ENCODE assay signal across 8 cellular contexts in the genomic region with DNA sequence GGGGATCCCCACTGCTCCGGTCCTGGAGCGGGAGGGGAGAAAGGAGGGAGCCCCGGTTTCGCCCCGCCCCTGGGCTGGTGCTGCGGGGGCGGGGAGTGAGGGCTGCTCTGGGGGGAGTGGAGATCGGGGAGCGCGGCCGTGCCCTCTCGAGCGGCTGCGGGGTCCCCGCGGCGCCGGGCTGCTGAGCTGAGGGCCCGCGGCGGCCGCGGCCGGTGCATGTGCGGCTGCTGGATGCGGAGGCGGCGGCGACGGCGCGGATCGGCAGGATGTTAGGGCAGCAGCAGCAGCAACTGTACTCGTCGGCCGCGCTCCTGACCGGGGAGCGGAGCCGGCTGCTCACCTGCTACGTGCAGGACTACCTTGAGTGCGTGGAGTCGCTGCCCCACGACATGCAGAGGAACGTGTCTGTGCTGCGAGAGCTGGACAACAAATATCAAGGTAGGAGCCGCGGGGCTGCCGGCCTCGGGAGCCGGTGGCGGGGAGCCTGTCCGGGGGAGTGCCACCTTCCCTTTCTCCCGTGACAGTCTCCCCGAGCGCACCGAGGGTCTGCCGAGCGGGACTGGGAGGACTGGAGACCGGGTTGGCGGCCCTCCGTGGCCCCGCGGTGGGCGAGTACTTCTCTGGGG. TPM values are rescaled to one million over a fixed set of nuclear protein-coding genes. Genes with fewer than 3 reads are reported as not detected.
DNase-seq lines count a peak whose midpoint lies in the region; ATAC-seq and TF ChIP-seq lines count a peak whose summit lies in the region.

A gene with protein sequence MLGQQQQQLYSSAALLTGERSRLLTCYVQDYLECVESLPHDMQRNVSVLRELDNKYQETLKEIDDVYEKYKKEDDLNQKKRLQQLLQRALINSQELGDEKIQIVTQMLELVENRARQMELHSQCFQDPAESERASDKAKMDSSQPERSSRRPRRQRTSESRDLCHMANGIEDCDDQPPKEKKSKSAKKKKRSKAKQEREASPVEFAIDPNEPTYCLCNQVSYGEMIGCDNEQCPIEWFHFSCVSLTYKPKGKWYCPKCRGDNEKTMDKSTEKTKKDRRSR (plus strand): TSS at position 129 of the 626 bp plus-strand sequence. CDS start 138 bp downstream, at position 267.

- H2AFZ ChIP-seq in neuron (ENCODE audit: low read depth, low read length): peak within 1 kb of the TSS; percentile 98

- H3K27ac ChIP-seq in C4-2B: peak within 1 kb of the TSS; percentile 85

- no peaks in the 10 kb centered on the region for H3K27me3 ChIP-seq in neuron (ENCODE audit: insufficient read depth, low read length)

- H3K4me3 ChIP-seq in fibroblast of the aortic adventitia (ENCODE audit: low read depth, low read length) (peak within 1 kb of the TSS; percentile 93), neuron (ENCODE audit: low read length) (peak within 1 kb of the TSS; percentile 95)

- ATAC-seq in GM18508 (IDR thresholded peaks at IDR 0.05; ENCODE audit: insufficient read depth, unreplicated experiment) (peak; percentile 25), HG02938 (IDR thresholded peaks at IDR 0.05; ENCODE audit: unreplicated experiment) (peak; percentile 39)

- peaks cover under 1% of the 10 kb centered on the region for H3K36me3 ChIP-seq in neuron (ENCODE audit: insufficient read depth, low read length)

- no peaks in the 10 kb centered on the region for H3K9me3 ChIP-seq in neuron (ENCODE audit: low read length)

- peaks cover 21% of the 10 kb centered on the region for H3K4me1 ChIP-seq in neuron (ENCODE audit: insufficient read depth, low read length)

- TF ChIP-seq CTCF in C4-2B (conservative IDR thresholded peaks at IDR 0.05) (no peak), fibroblast of the aortic adventitia (IDR thresholded peaks at IDR 0.05; ENCODE audit: insufficient read depth, low read length) (no peak)

- DNase-seq in NCI-H146 treated with DMSO at 0.1 percent for 48 hours (lab: John Stamatoyannopoulos, UW; ENCODE audit: unreplicated experiment): peak; percentile 77
- DNase-seq in activated CD4-positive, CD25-positive, alpha-beta regulatory T cell treated with anti-CD3 and anti-CD28 coated beads, Interleukin-2, amount 50 U/mL, for 16 hours (ENCODE audit: low read depth, low spot score): peak; percentile 21
- DNase-seq in fibroblast of the aortic adventitia (ENCODE audit: low read depth): no peak
- no peak for DNase-seq in ecto neural progenitor cell (ENCODE audit: low spot score)

RNA-seq across cellular contexts. Expression of the gene that starts here (rescaled TPM):
- total RNA-seq in fibroblast of the aortic adventitia (ENCODE audit: low replicate concordance): 14.8 and 21.2 TPM in 2 replicates

Comparison
In these comparisons a context has a peak if more than half of its experiments do, and no peak if none do; other contexts are left out.
1. DNase-seq: peak in NCI-H146 treated with DMSO at 0.1 percent for 48 hours (single experiment) and activated CD4-positive, CD25-positive, alpha-beta regulatory T cell treated with anti-CD3 and anti-CD28 coated beads, Interleukin-2, amount 50 U/mL, for 16 hours (single experiment); none in fibroblast of the aortic adventitia (single experiment) and ecto neural progenitor cell (single experiment).